In the genomic region with DNA sequence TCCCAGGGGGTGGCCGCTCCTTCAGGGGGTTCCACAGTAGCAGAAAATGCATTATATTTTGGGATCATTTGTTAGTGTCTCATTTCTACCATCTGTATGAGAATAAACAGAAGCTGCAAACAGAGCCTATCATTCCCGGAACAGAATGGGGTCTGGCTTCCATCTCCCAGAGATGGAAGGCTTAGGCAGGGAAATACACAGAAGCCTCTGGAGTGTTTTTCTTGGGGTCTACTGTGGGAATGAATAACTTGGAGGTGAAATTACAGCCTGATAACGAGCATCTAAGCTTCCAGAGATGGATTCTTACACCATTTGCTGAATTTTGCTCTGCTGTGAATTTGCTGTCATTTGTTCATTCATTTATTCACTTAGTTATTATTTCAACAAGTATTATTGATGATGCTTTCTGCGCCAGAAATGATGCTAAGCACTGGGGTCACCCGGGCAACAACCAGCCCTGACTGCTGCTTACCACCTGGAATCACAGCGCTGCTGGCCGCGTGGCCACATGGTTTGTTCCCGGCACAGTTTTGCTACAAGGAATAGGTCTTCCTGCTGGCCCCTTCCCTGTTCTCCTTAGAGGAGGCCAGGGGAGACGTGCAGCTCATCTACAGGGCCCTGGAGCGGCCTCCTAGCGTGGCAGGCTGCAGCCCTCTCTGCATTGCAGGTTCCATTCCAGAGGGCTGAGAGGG, we compare ENCODE assay signal across 1 cellular context.
TF ChIP-seq lines count a peak whose summit lies in the region.

No MANE protein-coding gene starts in this region.

TF ChIP-seq in SK-N-SH, 30 proteins besides CTCF, POLR2A, EP300 and RAD21 (continued from another document):
- TF ChIP-seq, protein P1, sequence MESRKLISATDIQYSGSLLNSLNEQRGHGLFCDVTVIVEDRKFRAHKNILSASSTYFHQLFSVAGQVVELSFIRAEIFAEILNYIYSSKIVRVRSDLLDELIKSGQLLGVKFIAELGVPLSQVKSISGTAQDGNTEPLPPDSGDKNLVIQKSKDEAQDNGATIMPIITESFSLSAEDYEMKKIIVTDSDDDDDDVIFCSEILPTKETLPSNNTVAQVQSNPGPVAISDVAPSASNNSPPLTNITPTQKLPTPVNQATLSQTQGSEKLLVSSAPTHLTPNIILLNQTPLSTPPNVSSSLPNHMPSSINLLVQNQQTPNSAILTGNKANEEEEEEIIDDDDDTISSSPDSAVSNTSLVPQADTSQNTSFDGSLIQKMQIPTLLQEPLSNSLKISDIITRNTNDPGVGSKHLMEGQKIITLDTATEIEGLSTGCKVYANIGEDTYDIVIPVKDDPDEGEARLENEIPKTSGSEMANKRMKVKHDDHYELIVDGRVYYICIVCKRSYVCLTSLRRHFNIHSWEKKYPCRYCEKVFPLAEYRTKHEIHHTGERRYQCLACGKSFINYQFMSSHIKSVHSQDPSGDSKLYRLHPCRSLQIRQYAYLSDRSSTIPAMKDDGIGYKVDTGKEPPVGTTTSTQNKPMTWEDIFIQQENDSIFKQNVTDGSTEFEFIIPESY (IDR thresholded peaks at IDR 0.05; ENCODE audit: borderline replicate concordance, low read depth) = no peak
- TF ChIP-seq, protein P2, sequence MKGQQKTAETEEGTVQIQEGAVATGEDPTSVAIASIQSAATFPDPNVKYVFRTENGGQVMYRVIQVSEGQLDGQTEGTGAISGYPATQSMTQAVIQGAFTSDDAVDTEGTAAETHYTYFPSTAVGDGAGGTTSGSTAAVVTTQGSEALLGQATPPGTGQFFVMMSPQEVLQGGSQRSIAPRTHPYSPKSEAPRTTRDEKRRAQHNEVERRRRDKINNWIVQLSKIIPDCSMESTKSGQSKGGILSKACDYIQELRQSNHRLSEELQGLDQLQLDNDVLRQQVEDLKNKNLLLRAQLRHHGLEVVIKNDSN (IDR thresholded peaks at IDR 0.05; ENCODE audit: borderline replicate concordance, low read depth) = no peak
- TF ChIP-seq YY1 (IDR thresholded peaks at IDR 0.05; ENCODE audit: low read depth) (no peak), MEF2A (IDR thresholded peaks at IDR 0.05; ENCODE audit: borderline replicate concordance, low read depth) (no peak), RCOR1 (IDR thresholded peaks at IDR 0.05; ENCODE audit: low read length) (peak; percentile 75), TCF12 (IDR thresholded peaks at IDR 0.05) (peak; percentile 50; the same call in 1 of the 2 replicates), REST (IDR thresholded peaks at IDR 0.05; ENCODE audit: low read depth, low read length) (no peak), CHD2 (IDR thresholded peaks at IDR 0.05; ENCODE audit: low read length, partially characterized antibody) (peak; percentile 55), POLR2AphosphoS5 (IDR thresholded peaks at IDR 0.05; ENCODE audit: low read depth, low read length) (0 out of 2 replicates have a peak, but pooled peaks have one; percentile 43), GATA2 (CRISPR knock-in tag; IDR thresholded peaks at IDR 0.05) (0 out of 2 replicates have a peak, but pooled peaks have one; percentile 26), USF2 (IDR thresholded peaks at IDR 0.05; ENCODE audit: borderline replicate concordance, low read depth, low read length) (no peak), GABPA (IDR thresholded peaks at IDR 0.05; ENCODE audit: low read depth) (no peak), FOXJ3 (CRISPR knock-in tag; IDR thresholded peaks at IDR 0.05) (peak; percentile 50; the same call in 1 of the 2 replicates), SIN3A (IDR thresholded peaks at IDR 0.05; ENCODE audit: borderline replicate concordance, low read depth, low read length) (no peak), NRF1 (IDR thresholded peaks at IDR 0.05; ENCODE audit: low read depth, low read length) (no peak)
- TF ChIP-seq, protein P3, sequence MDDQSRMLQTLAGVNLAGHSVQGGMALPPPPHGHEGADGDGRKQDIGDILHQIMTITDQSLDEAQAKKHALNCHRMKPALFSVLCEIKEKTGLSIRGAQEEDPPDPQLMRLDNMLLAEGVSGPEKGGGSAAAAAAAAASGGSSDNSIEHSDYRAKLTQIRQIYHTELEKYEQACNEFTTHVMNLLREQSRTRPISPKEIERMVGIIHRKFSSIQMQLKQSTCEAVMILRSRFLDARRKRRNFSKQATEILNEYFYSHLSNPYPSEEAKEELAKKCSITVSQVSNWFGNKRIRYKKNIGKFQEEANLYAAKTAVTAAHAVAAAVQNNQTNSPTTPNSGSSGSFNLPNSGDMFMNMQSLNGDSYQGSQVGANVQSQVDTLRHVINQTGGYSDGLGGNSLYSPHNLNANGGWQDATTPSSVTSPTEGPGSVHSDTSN (IDR thresholded peaks at IDR 0.05) = no peak
